ENCODE assay signal across 22 cellular contexts in genomic region chr10:53003094-53003493, GRCh38.
DNase-seq lines count a peak whose midpoint lies in the region; ATAC-seq, FAIRE-seq and TF ChIP-seq lines count a peak whose summit lies in the region.
"Had no signal": no experiment of that assay in that cellular context is flagged by ENCODE, and none has a peak within 500 bp of the region (broad histone marks: within the 10 kb centered on the region; RNA-seq: fewer than 3 reads in every experiment).

No MANE protein-coding gene starts in this region.

- TF ChIP-seq CTCF in bronchial epithelial cell (IDR thresholded peaks at IDR 0.05; ENCODE audit: insufficient read depth, low read length, severe bottlenecking) (no peak), tibial nerve (IDR thresholded peaks at IDR 0.05) (no peak)

- no peak for FAIRE-seq in bronchial epithelial cell (lab: Jason Lieb, UNC)
- FAIRE-seq: astrocyte had no signal

- DNase-seq in bronchial epithelial cell (ENCODE audit: low read depth) (peak; percentile 84), NCI-H1092 (lab: John Stamatoyannopoulos, UW) (no peak), NCI-H1048 (lab: John Stamatoyannopoulos, UW) (no peak), tibial nerve (ENCODE audit: low spot score in 2 of 2) (no peak)
- DNase-seq in stimulated activated CD4-positive, alpha-beta T cell treated with anti-CD3 and anti-CD28 coated beads, Interleukin-2, amount 100 ng/mL, for 24 hours, result no peak
- DNase-seq: ACHN; activated CD4-positive, CD25-positive, alpha-beta regulatory T cell treated with anti-CD3 and anti-CD28 coated beads, Interleukin-2, amount 50 U/mL, for 72 hours; activated CD8-positive, alpha-beta memory T cell treated with anti-CD3 and anti-CD28 coated beads for 24 hours; activated T-cell treated with anti-CD3 and anti-CD28 coated beads, Interleukin-2, amount 50 U/mL, for 48 hours; effector memory CD8-positive, alpha-beta T cell; glutamatergic neuron; left ventricle myocardium inferior; NCI-H1436 treated with DMSO at 0.1 percent for 48 hours; NCI-H2171 treated with DMSO at 0.1 percent for 48 hours; NCI-H82; Peyer's patch; substantia nigra had no signal

- H3K9me3 ChIP-seq in tibial nerve, result no peaks in the 10 kb centered on the region
- H3K9me3 ChIP-seq: HAP-1, left ventricle myocardium inferior, Peyer's patch had no signal

- ATAC-seq in GM18499 (IDR thresholded peaks at IDR 0.05; ENCODE audit: insufficient read depth, unreplicated experiment) (peak; percentile 54), GM21526 (IDR thresholded peaks at IDR 0.05; ENCODE audit: low FRiP score, unreplicated experiment) (peak; percentile 51), HG03095 (IDR thresholded peaks at IDR 0.05; ENCODE audit: unreplicated experiment) (peak; percentile 69)
- ATAC-seq: effector memory CD8-positive, alpha-beta T cell had no signal

- WGBS in tibial nerve, 2 donors, result 70 to 79% methylated on average over 5 of the region's 5 CpGs

- H3K4me3 ChIP-seq in bronchial epithelial cell (ENCODE audit: low read depth, low read length), result no peak overlapping the region
- H3K4me3 ChIP-seq in tibial nerve, result no peak overlapping the region
- H3K4me3 ChIP-seq: HAP-1, left ventricle myocardium inferior, Peyer's patch had no signal

- H3K4me1 ChIP-seq in tibial nerve, result no peaks in the 10 kb centered on the region
- H3K4me1 ChIP-seq: left ventricle myocardium inferior, Peyer's patch had no signal

- H3K36me3 ChIP-seq in bronchial epithelial cell (ENCODE audit: control insufficient read depth, insufficient read depth, low read length) (no peaks in the 10 kb centered on the region), tibial nerve (no peaks in the 10 kb centered on the region)
- H3K36me3 ChIP-seq: HAP-1, left ventricle myocardium inferior, Peyer's patch had no signal

- TF ChIP-seq POLR2A in tibial nerve (IDR thresholded peaks at IDR 0.05), result no peak

- H3K27me3 ChIP-seq in bronchial epithelial cell (ENCODE audit: control insufficient read depth, insufficient read depth, low read length) (no peaks in the 10 kb centered on the region), tibial nerve (no peaks in the 10 kb centered on the region)
- H3K27me3 ChIP-seq: Peyer's patch had no signal

- no peak overlapping the region for H3K27ac ChIP-seq in tibial nerve
- H3K27ac ChIP-seq: left ventricle myocardium inferior, Peyer's patch had no signal

- no peak for TF ChIP-seq EP300 in tibial nerve (IDR thresholded peaks at IDR 0.05)
